8 cellular contexts compared by ENCODE assay signal in genomic region chr19:16626796-16627193, GRCh38. TPM values are rescaled to one million over a fixed set of nuclear protein-coding genes. Genes with fewer than 3 reads are reported as not detected.
A peak's percentile ranks its signal among the peaks of the same experiment; 100 is the strongest.
DNase-seq lines count a peak whose midpoint lies in the region; ATAC-seq and TF ChIP-seq lines count a peak whose summit lies in the region.

No MANE protein-coding gene starts in this region.

- no peaks in the 10 kb centered on the region for H3K9me2 ChIP-seq in DOHH2 (replicated peaks; ENCODE audit: control insufficient read depth, low read length)

- 2% methylated on average over 12 of the region's 12 CpGs for WGBS in prostate gland

- TF ChIP-seq CTCF in DOHH2 (IDR thresholded peaks at IDR 0.05; ENCODE audit: low read depth, low read length, poor library complexity, severe bottlenecking) (no peak), prostate gland (IDR thresholded peaks at IDR 0.05) (no peak)

- H3K4me3 ChIP-seq in DOHH2 (ENCODE audit: low read length) (peak overlapping the region; percentile 83), SJCRH30 (peak overlapping the region; percentile 93), prostate gland (peak overlapping the region; percentile 89 to 95)

- peaks cover 42% of the 10 kb centered on the region for H4K20me1 ChIP-seq in DOHH2 (ENCODE audit: control insufficient read depth, insufficient read depth, low read depth, low read length)

- H3K4me2 ChIP-seq in DOHH2 (ENCODE audit: low read length), result peak overlapping the region; percentile 89

- H3K27ac ChIP-seq in DOHH2 (ENCODE audit: low read depth, low read length), result peak overlapping the region; percentile 39
- H3K27ac ChIP-seq in SJCRH30, result peak overlapping the region; percentile 41; the same call in 1 of the 2 replicates
- H3K27ac ChIP-seq in prostate gland, result peak overlapping the region; percentile 80 to 99

- H3K27me3 ChIP-seq in DOHH2 (ENCODE audit: control insufficient read depth, low read length) (no peaks in the 10 kb centered on the region), SJCRH30 (no peaks in the 10 kb centered on the region), prostate gland (replicated peaks; ENCODE audit: insufficient read depth) (no peaks in the 10 kb centered on the region)

- no peak for ATAC-seq in HG02798 (IDR thresholded peaks at IDR 0.05; ENCODE audit: poor library complexity, unreplicated experiment)
- no peak for ATAC-seq in activated CD4-positive, CD25-positive, alpha-beta regulatory T cell treated with anti-CD3 and anti-CD28 coated beads, Interleukin-2, amount 50 U/mL, for 24 hours
- ATAC-seq in HG03469 (IDR thresholded peaks at IDR 0.05; ENCODE audit: unreplicated experiment), result no peak

- intact Hi-C loops in prostate gland (cut with DNase I), result loop anchor here (5.0 kb wide), 1 partner anchor 54 kb away; the partner anchor contains the start of gene SLC35E1

- H3K9me3 ChIP-seq in DOHH2 (ENCODE audit: control insufficient read depth, insufficient read depth, low read length) (no peaks in the 10 kb centered on the region), SJCRH30 (replicated peaks) (no peaks in the 10 kb centered on the region), prostate gland (no peaks in the 10 kb centered on the region)

- H3K36me3 ChIP-seq in DOHH2 (ENCODE audit: control insufficient read depth, low read length) (peaks cover 69% of the 10 kb centered on the region), SJCRH30 (peaks cover 22% of the 10 kb centered on the region), prostate gland (no peaks in the 10 kb centered on the region)

- H3K4me1 ChIP-seq in DOHH2 (ENCODE audit: control insufficient read depth, low read length), result peaks cover 61% of the 10 kb centered on the region
- peaks cover 7% of the 10 kb centered on the region for H3K4me1 ChIP-seq in SJCRH30
- H3K4me1 ChIP-seq in prostate gland (replicated peaks), result peaks cover 8% of the 10 kb centered on the region

- H3K79me2 ChIP-seq in DOHH2 (ENCODE audit: control insufficient read depth, low read length), result peaks cover 62% of the 10 kb centered on the region

- peaks cover 22% of the 10 kb centered on the region for H3F3A ChIP-seq in DOHH2 (ENCODE audit: control insufficient read depth, insufficient read depth)

- no peak for DNase-seq in SJCRH30
- peak; percentile 40 to 49 for DNase-seq in erythroblast (lab: John Stamatoyannopoulos, UW)
- DNase-seq in prostate gland (ENCODE audit: low spot score), result no peak
- DNase-seq in ecto neural progenitor cell (ENCODE audit: low spot score), result no peak

- TF ChIP-seq POLR2A in erythroblast (IDR thresholded peaks at IDR 0.05; ENCODE audit: low read length) (no peak), prostate gland (IDR thresholded peaks at IDR 0.05) (no peak)

RNA-seq across cellular contexts. Expression of gene MED26, which starts 1.2 kb away (rescaled TPM):
- total RNA-seq in SJCRH30 (2014; rRNA removed; shearing (Covaris generic)), result 12.6 and 13.5 TPM in 2 replicates
- total RNA-seq in prostate gland, result 10 to 100 TPM; 13.5 to 29.9 TPM

RNA-seq across cellular contexts. Expression of gene SMIM7, which starts 33.1 kb away (rescaled TPM):
- 96.3 and 107 TPM in 2 replicates for total RNA-seq in SJCRH30 (2014; rRNA removed; shearing (Covaris generic))
- 100 to 1,000 TPM; 146 to 171 TPM for total RNA-seq in prostate gland

RNA-seq across cellular contexts. Expression of gene TMEM38A, which starts 34.1 kb away (rescaled TPM):
- total RNA-seq in SJCRH30 (2014; rRNA removed; shearing (Covaris generic)), result 12.1 and 13.4 TPM in 2 replicates
- 10 to 100 TPM; 11.7 to 20.6 TPM for total RNA-seq in prostate gland

RNA-seq across cellular contexts. Expression of gene SLC35E1, which starts 54.6 kb away (rescaled TPM):
- total RNA-seq in SJCRH30 (2014; rRNA removed; shearing (Covaris generic)), result 40.8 and 40.9 TPM in 2 replicates
- 10 to 100 TPM; 42.0 to 69.1 TPM for total RNA-seq in prostate gland

Comparison
In these comparisons a context has a peak if more than half of its experiments do, and no peak if none do; other contexts are left out.
1. H3K27ac ChIP-seq: peak in every context shown above with its lines; median percentile 90 in prostate gland; 41 in SJCRH30; 39 in DOHH2.
2. DNase-seq: peak in erythroblast (2 of 2); none in SJCRH30 (0 of 2), prostate gland (single experiment) and ecto neural progenitor cell (single experiment).
3. Peak in every context shown above with its lines, with median percentiles within 50 percentile points of each other: H3K4me3 ChIP-seq.